ENCODE assay signal across 26 cellular contexts in the genomic region with DNA sequence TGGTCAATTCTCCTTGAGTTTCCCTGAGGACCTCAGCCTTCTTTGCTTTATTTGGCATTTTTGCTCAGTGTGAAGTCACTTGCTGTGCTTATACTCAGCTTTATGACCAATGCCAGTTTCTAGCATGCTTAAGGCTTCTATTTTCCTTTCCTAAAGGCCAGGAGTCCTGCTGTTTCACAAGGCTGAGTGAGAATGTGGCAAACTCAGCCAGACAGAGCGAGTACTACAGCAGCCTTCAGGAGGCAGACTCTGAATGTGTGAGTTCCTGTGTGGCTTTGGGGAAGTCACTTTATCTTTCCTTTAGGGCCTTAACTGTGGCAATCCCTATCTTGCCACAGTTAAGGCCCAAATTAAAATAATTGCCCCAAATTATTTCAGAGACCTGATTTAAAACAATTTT.
DNase-seq lines count a peak whose midpoint lies in the region; ATAC-seq and TF ChIP-seq lines count a peak whose summit lies in the region.
"Had no signal": no experiment of that assay in that cellular context is flagged by ENCODE, and none has a peak within 500 bp of the region (broad histone marks: within the 10 kb centered on the region; RNA-seq: fewer than 3 reads in every experiment).

No MANE protein-coding gene starts in this region.

- no peaks in the 10 kb centered on the region for H3K36me3 ChIP-seq in KMS-11 (ENCODE audit: insufficient read depth)
- H3K36me3 ChIP-seq in neuronal stem cell (replicated peaks in 1 of 2; ENCODE audit: control insufficient read depth in 2 of 2, insufficient read depth in 2 of 2, low read length in 2 of 2) = no peaks in the 10 kb centered on the region
- H3K36me3 ChIP-seq: BLaER1, colonic mucosa, gastroesophageal sphincter, left ventricle myocardium inferior, ovary had no signal

- POLR2A ChIA-PET in activated CD4-positive, alpha-beta T cell treated with anti-CD3 and anti-CD28 coated beads for 36 hours (lab: Charles Lee) = no interaction called here

- H3K9me3 Mint-ChIP-seq in activated CD4-positive, alpha-beta T cell treated with anti-CD3 and anti-CD28 coated beads for 36 hours (ENCODE audit: low read depth) = no peaks in the 10 kb centered on the region
- H3K9me3 Mint-ChIP-seq in activated naive CD8-positive, alpha-beta T cell treated with anti-CD3 and anti-CD28 coated beads, Interleukin-2, amount 50 U/mL, for 24 hours = no peaks in the 10 kb centered on the region
- H3K9me3 Mint-ChIP-seq: activated T-cell treated with anti-CD3 and anti-CD28 coated beads, Interleukin-2, amount 50 U/mL, for 4 hours; stimulated activated memory B cell treated with anti-CD40 and anti-IgM and Interleukin-4, amounts not matched to agents 10 μg/mL and 1 μg/mL and 100 μg/mL, for 72 hours had no signal

- H3K23ac ChIP-seq in neuronal stem cell (ENCODE audit: low read depth, low read length, poor library complexity) = no peak overlapping the region

- no peak overlapping the region for H3K4ac ChIP-seq in neuronal stem cell (ENCODE audit: low read length)

- H3K27ac Mint-ChIP-seq in activated CD4-positive, alpha-beta T cell treated with anti-CD3 and anti-CD28 coated beads for 36 hours = no peak overlapping the region
- H3K27ac Mint-ChIP-seq in T-helper 17 cell = peak overlapping the region; percentile 34
- H3K27ac Mint-ChIP-seq in activated naive CD8-positive, alpha-beta T cell treated with anti-CD3 and anti-CD28 coated beads, Interleukin-2, amount 50 U/mL, for 24 hours = no peak overlapping the region
- H3K27ac Mint-ChIP-seq: naive thymus-derived CD4-positive, alpha-beta T cell; stimulated activated memory B cell treated with anti-CD40 and anti-IgM and Interleukin-4, amounts not matched to agents 10 μg/mL and 1 μg/mL and 100 μg/mL, for 72 hours had no signal

- no peak for TF ChIP-seq CTCF in KMS-11 (conservative IDR thresholded peaks at IDR 0.05; ENCODE audit: low read depth, low read length)

- no peak for DNase-seq in activated CD4-positive, alpha-beta T cell treated with anti-CD3 and anti-CD28 coated beads for 36 hours
- no peak for DNase-seq in activated CD4-positive, alpha-beta T cell treated with anti-CD3 and anti-CD28 coated beads, Interleukin-2, amount 50 U/mL, for 48 hours
- DNase-seq in T-helper 17 cell (no peak), neuronal stem cell (ENCODE audit: low spot score) (no peak), foreskin melanocyte (no peak)
- no peak for DNase-seq in activated naive CD8-positive, alpha-beta T cell treated with anti-CD3 and anti-CD28 coated beads, Interleukin-2, amount 50 U/mL, for 24 hours
- DNase-seq: activated CD4-positive, alpha-beta T cell treated with anti-CD3 and anti-CD28 coated beads for 48 hours; activated T-cell treated with anti-CD3 and anti-CD28 coated beads, Interleukin-2, amount 50 U/mL, for 4 hours; colonic mucosa; COR-L47; DMS79 treated with DMSO at 0.1 percent for 48 hours; hippocampal formation; left ventricle myocardium inferior; naive thymus-derived CD4-positive, alpha-beta T cell; NCI-H187; NCI-H2227 treated with DMSO at 0.1 percent for 48 hours; NCI-H82; ovary; SHP77 treated with DMSO at 0.1 percent for 48 hours; T-helper 1 cell had no signal

- H2AFZ ChIP-seq in KMS-11 (ENCODE audit: low read depth) = no peak overlapping the region; the same call in 1 of the 2 replicates
- peak overlapping the region; percentile 48 for H2AFZ ChIP-seq in neuronal stem cell (ENCODE audit: low read length)

- H3K9me3 ChIP-seq in T-helper 17 cell (ENCODE audit: control insufficient read depth, low read length, poor library complexity, severe bottlenecking) (no peaks in the 10 kb centered on the region), neuronal stem cell (replicated peaks in 1 of 2; ENCODE audit: control insufficient read depth in 2 of 2, insufficient read depth in 1 of 2, low read depth in 1 of 2, low read length in 2 of 2) (no peaks in the 10 kb centered on the region)
- H3K9me3 ChIP-seq: BLaER1, colonic mucosa, gastroesophageal sphincter, left ventricle myocardium inferior, ovary had no signal

- no peak overlapping the region for H3K4me3 Mint-ChIP-seq in activated CD4-positive, alpha-beta T cell treated with anti-CD3 and anti-CD28 coated beads for 36 hours
- no peak overlapping the region for H3K4me3 Mint-ChIP-seq in T-helper 17 cell
- no peak overlapping the region for H3K4me3 Mint-ChIP-seq in activated naive CD8-positive, alpha-beta T cell treated with anti-CD3 and anti-CD28 coated beads, Interleukin-2, amount 50 U/mL, for 24 hours
- H3K4me3 Mint-ChIP-seq: activated T-cell treated with anti-CD3 and anti-CD28 coated beads, Interleukin-2, amount 50 U/mL, for 4 hours; naive thymus-derived CD4-positive, alpha-beta T cell; stimulated activated memory B cell treated with anti-CD40 and anti-IgM and Interleukin-4, amounts not matched to agents 10 μg/mL and 1 μg/mL and 100 μg/mL, for 72 hours had no signal

- H4K8ac ChIP-seq in neuronal stem cell (ENCODE audit: low read depth, low read length) = no peak overlapping the region

- H3K4me1 ChIP-seq in KMS-11 (ENCODE audit: low read depth, poor library complexity, severe bottlenecking) (peaks cover 84% of the 10 kb centered on the region), neuronal stem cell (ENCODE audit: control insufficient read depth in 2 of 2, insufficient read depth in 1 of 2, low read depth in 1 of 2, low read length in 2 of 2) (peaks cover 3% of the 10 kb centered on the region in 2 donors)
- H3K4me1 ChIP-seq: colonic mucosa, gastroesophageal sphincter, left ventricle myocardium inferior had no signal

- peaks cover 8% of the 10 kb centered on the region for H3K27me3 Mint-ChIP-seq in activated CD4-positive, alpha-beta T cell treated with anti-CD3 and anti-CD28 coated beads for 36 hours
- peaks cover 6% of the 10 kb centered on the region for H3K27me3 Mint-ChIP-seq in T-helper 17 cell
- H3K27me3 Mint-ChIP-seq in activated naive CD8-positive, alpha-beta T cell treated with anti-CD3 and anti-CD28 coated beads, Interleukin-2, amount 50 U/mL, for 24 hours = peaks cover 4% of the 10 kb centered on the region
- H3K27me3 Mint-ChIP-seq: stimulated activated memory B cell treated with anti-CD40 and anti-IgM and Interleukin-4, amounts not matched to agents 10 μg/mL and 1 μg/mL and 100 μg/mL, for 72 hours had no signal

- H3K27ac ChIP-seq in KMS-11 = peak overlapping the region; percentile 73
- H3K27ac ChIP-seq in neuronal stem cell (replicated peaks; ENCODE audit: low read length) = no peak overlapping the region
- H3K27ac ChIP-seq: BLaER1, colonic mucosa, gastroesophageal sphincter, left ventricle myocardium inferior, ovary had no signal

- H3K79me1 ChIP-seq in neuronal stem cell (ENCODE audit: low read depth, low read length) = no peaks in the 10 kb centered on the region

- H3K18ac ChIP-seq in neuronal stem cell (ENCODE audit: low read length) = no peak overlapping the region

- no peaks in the 10 kb centered on the region for H4K20me1 ChIP-seq in KMS-11 (ENCODE audit: insufficient read depth)
- H4K20me1 ChIP-seq: BLaER1 had no signal

- WGBS in neuronal stem cell (ENCODE audit: extremely low coverage in 2 of 2, insufficient read length in 2 of 2, insufficient replicate concordance in 1 of 2), 2 donors = no CpG with 5 or more reads among the region's 1 CpG

- no peak overlapping the region; the same call in 1 of the 2 replicates for H3K9ac ChIP-seq in KMS-11
- H3K9ac ChIP-seq in neuronal stem cell (ENCODE audit: low read depth, low read length, poor library complexity) = no peak overlapping the region
- H3K9ac ChIP-seq: BLaER1 had no signal

- H3K14ac ChIP-seq in neuronal stem cell (ENCODE audit: low read length) = no peak overlapping the region

- no peaks in the 10 kb centered on the region for H3K79me2 ChIP-seq in KMS-11 (ENCODE audit: insufficient read depth, low read depth)

- H3K4me2 ChIP-seq in KMS-11 = peak overlapping the region; percentile 52
- no peak overlapping the region for H3K4me2 ChIP-seq in neuronal stem cell (ENCODE audit: insufficient read depth, low read length, poor library complexity, severe bottlenecking)
- H3K4me2 ChIP-seq: BLaER1 had no signal

- no peaks in the 10 kb centered on the region for H3K27me3 ChIP-seq in KMS-11 (ENCODE audit: insufficient read depth, low read depth)
- no peaks in the 10 kb centered on the region for H3K27me3 ChIP-seq in neuronal stem cell (ENCODE audit: control insufficient read depth in 3 of 3, insufficient read depth in 3 of 3, low read depth in 1 of 3, low read length in 3 of 3)
- H3K27me3 ChIP-seq: BLaER1, colonic mucosa, gastroesophageal sphincter, ovary had no signal

- H3K4me1 Mint-ChIP-seq in activated CD4-positive, alpha-beta T cell treated with anti-CD3 and anti-CD28 coated beads for 36 hours = peaks cover 8% of the 10 kb centered on the region
- peaks cover 2% of the 10 kb centered on the region for H3K4me1 Mint-ChIP-seq in T-helper 17 cell
- peaks cover 4% of the 10 kb centered on the region for H3K4me1 Mint-ChIP-seq in activated naive CD8-positive, alpha-beta T cell treated with anti-CD3 and anti-CD28 coated beads, Interleukin-2, amount 50 U/mL, for 24 hours
- H3K4me1 Mint-ChIP-seq: stimulated activated memory B cell treated with anti-CD40 and anti-IgM and Interleukin-4, amounts not matched to agents 10 μg/mL and 1 μg/mL and 100 μg/mL, for 72 hours had no signal

- no peak overlapping the region for H2BK5ac ChIP-seq in neuronal stem cell (ENCODE audit: low read length)

- no peaks in the 10 kb centered on the region for H3K36me3 Mint-ChIP-seq in activated CD4-positive, alpha-beta T cell treated with anti-CD3 and anti-CD28 coated beads for 36 hours (ENCODE audit: low read depth)
- peaks cover 3% of the 10 kb centered on the region for H3K36me3 Mint-ChIP-seq in T-helper 17 cell (ENCODE audit: low read depth)
- no peaks in the 10 kb centered on the region for H3K36me3 Mint-ChIP-seq in activated naive CD8-positive, alpha-beta T cell treated with anti-CD3 and anti-CD28 coated beads, Interleukin-2, amount 50 U/mL, for 24 hours (ENCODE audit: low read depth)
- H3K36me3 Mint-ChIP-seq: naive thymus-derived CD4-positive, alpha-beta T cell; stimulated activated memory B cell treated with anti-CD40 and anti-IgM and Interleukin-4, amounts not matched to agents 10 μg/mL and 1 μg/mL and 100 μg/mL, for 72 hours had no signal

- no peak overlapping the region for H2BK12ac ChIP-seq in neuronal stem cell (ENCODE audit: low read length)

- H3K4me3 ChIP-seq in KMS-11 (IDR thresholded peaks at IDR 0.05; ENCODE audit: insufficient read depth, low read depth, low read length) (no peak overlapping the region), neuronal stem cell (ENCODE audit: low read length in 2 of 2) (no peak overlapping the region)
- H3K4me3 ChIP-seq: BLaER1, colonic mucosa, gastroesophageal sphincter, K562, left ventricle myocardium inferior, ovary had no signal

- no peak overlapping the region for H2AK5ac ChIP-seq in neuronal stem cell (ENCODE audit: low read depth, low read length)

- intact Hi-C loops in activated CD4-positive, alpha-beta T cell treated with anti-CD3 and anti-CD28 coated beads for 36 hours (cut with DNase I, micrococcal nuclease) = no loop called here

- ATAC-seq in activated CD4-positive, alpha-beta T cell treated with anti-CD3 and anti-CD28 coated beads for 36 hours = peak; percentile 17
- ATAC-seq in T-helper 17 cell (no peak), HG02852 (IDR thresholded peaks at IDR 0.05; ENCODE audit: unreplicated experiment) (no peak)
- no peak for ATAC-seq in activated naive CD8-positive, alpha-beta T cell treated with anti-CD3 and anti-CD28 coated beads, Interleukin-2, amount 50 U/mL, for 24 hours
- ATAC-seq: activated T-cell treated with anti-CD3 and anti-CD28 coated beads, Interleukin-2, amount 50 U/mL, for 4 hours; gastroesophageal sphincter; K562; naive thymus-derived CD4-positive, alpha-beta T cell; stimulated activated memory B cell treated with anti-CD40 and anti-IgM and Interleukin-4, amounts not matched to agents 10 μg/mL and 1 μg/mL and 100 μg/mL, for 72 hours had no signal

- CTCF ChIA-PET in activated CD4-positive, alpha-beta T cell treated with anti-CD3 and anti-CD28 coated beads for 36 hours (lab: Charles Lee) = no interaction called here

- H2BK15ac ChIP-seq in neuronal stem cell (ENCODE audit: low read length) = no peak overlapping the region

- H2BK120ac ChIP-seq in neuronal stem cell (ENCODE audit: low read depth, low read length) = no peak overlapping the region

- H4K91ac ChIP-seq in neuronal stem cell (ENCODE audit: low read depth, low read length, poor library complexity) = no peak overlapping the region
